Comparison of ENCODE assay signal across 2 cellular contexts in the genomic region with DNA sequence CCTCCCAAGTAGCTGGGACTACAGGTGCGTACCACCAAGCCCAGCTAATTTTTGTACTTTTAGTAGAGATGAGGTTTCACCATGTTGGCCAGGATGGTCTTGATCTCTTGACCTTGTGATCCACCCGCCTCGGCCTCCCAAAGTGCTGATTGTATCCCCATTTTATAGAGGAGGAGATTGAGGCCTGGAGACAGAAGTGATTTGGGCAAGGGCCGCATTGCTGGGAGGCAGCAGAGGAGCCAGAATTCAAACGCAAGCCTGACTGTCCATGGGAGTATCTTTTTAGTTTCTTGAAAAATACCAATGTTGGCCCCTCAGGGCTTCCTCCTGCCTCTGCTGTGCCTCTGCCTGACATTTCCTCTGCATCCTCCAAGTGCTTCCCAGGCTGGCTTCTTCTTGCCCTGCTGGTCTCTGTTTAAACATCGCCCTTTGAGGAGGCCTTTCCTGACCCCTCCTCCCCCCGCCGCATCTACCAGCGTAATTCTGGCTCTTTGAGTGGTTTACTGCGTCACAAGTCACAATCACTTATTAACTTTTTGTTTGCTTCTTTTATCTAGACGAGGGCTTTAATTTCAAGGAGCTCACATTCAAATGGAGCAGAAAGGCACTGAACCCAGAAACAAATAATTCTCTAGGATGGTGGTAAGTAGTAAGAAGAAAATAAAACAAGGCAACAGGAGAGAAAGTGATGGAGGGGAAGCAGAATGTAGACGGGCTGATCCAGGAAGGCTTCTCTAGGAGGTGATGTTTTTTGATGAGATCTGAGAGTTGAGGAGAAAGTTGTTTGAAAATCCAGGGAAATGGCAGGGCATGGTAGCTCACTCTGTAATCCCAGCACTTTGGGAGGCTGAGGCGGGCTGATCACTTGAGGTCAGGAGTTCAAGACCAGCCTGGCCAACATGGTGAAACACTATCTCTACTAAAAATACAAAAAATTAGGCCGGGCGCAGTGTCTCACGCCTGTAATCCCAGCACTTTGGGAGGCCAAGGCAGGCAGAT.
TF ChIP-seq lines count a peak whose summit lies in the region.

No MANE protein-coding gene starts in this region.

TF ChIP-seq in IMR-90, 13 proteins besides CTCF, POLR2A, EP300 and RAD21 (continued from another document):
- TF ChIP-seq, protein P1, sequence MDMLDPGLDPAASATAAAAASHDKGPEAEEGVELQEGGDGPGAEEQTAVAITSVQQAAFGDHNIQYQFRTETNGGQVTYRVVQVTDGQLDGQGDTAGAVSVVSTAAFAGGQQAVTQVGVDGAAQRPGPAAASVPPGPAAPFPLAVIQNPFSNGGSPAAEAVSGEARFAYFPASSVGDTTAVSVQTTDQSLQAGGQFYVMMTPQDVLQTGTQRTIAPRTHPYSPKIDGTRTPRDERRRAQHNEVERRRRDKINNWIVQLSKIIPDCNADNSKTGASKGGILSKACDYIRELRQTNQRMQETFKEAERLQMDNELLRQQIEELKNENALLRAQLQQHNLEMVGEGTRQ (IDR thresholded peaks at IDR 0.05; ENCODE audit: low read depth, low read length), result no peak
TF ChIP-seq in IMR-90: peak in this region for 0.

TF ChIP-seq in HEK293T, 16 proteins besides CTCF, POLR2A, EP300 and RAD21 (continued from another document):
- TF ChIP-seq FOXM1 (IDR thresholded peaks at IDR 0.05; ENCODE audit: borderline replicate concordance) (no peak), FOXK2 (IDR thresholded peaks at IDR 0.05) (no peak), ZNF384 (IDR thresholded peaks at IDR 0.05) (no peak), L3MBTL2 (conservative IDR thresholded peaks at IDR 0.05) (no peak), ARNT (IDR thresholded peaks at IDR 0.05) (no peak), ELF4 (IDR thresholded peaks at IDR 0.05) (no peak), CTBP1 (IDR thresholded peaks at IDR 0.05; ENCODE audit: borderline replicate concordance) (no peak)
